Comparison of ENCODE assay signal across 19 cellular contexts in genomic region chr3:177429066-177429465, GRCh38.
DNase-seq lines count a peak whose midpoint lies in the region; ATAC-seq, FAIRE-seq and TF ChIP-seq lines count a peak whose summit lies in the region.
"Had no signal": no experiment of that assay in that cellular context is flagged by ENCODE, and none has a peak within 500 bp of the region (broad histone marks: within the 10 kb centered on the region; RNA-seq: fewer than 3 reads in every experiment).

No MANE protein-coding gene starts in this region.

- no peak overlapping the region for H3K9ac ChIP-seq in HepG2 (ENCODE audit: insufficient read depth, low read depth, low read length)
- H3K9ac ChIP-seq in H1 (replicated peaks in 1 of 4; ENCODE audit: extremely low read depth in 1 of 4, low read depth in 3 of 4, low read length in 3 of 4) = no peak overlapping the region

- H3K4me1 ChIP-seq in right lobe of liver (peaks cover 0 to 3% (median 0%) of the 10 kb centered on the region in 4 donors), HepG2 (ENCODE audit: insufficient read depth, low read length) (no peaks in the 10 kb centered on the region), H1 (replicated peaks in 1 of 4; ENCODE audit: control insufficient read depth in 3 of 4, insufficient read depth in 4 of 4, low read length in 3 of 4) (peaks cover 0 to 19% (median 7%) of the 10 kb centered on the region in 4 experiments; a peak in 6 of 7 replicates), thyroid gland (peaks cover 13 to 22% of the 10 kb centered on the region in 2 donors)

- H3K79me1 ChIP-seq in H1 (ENCODE audit: low read depth, low read length) = no peaks in the 10 kb centered on the region

- no peak overlapping the region for H3K27ac ChIP-seq in right lobe of liver
- no peak overlapping the region for H3K27ac ChIP-seq in HepG2 (ENCODE audit: extremely low read length, insufficient read depth, low read length)
- H3K27ac ChIP-seq in H1 (ENCODE audit: low read depth, low read length) = no peak overlapping the region
- peak overlapping the region in 2 of 3 donors; percentile 15 to 51 for H3K27ac ChIP-seq in thyroid gland
- H3K27ac ChIP-seq: C4-2B had no signal

- H3K9me3 Mint-ChIP-seq in nephron progenitor cell = peaks cover 20% of the 10 kb centered on the region
- no peaks in the 10 kb centered on the region for H3K9me3 Mint-ChIP-seq in T-helper 2 cell treated with Interferon-gamma antibody and Interleukin-4, amounts not matched to agents 5 μg/mL and 100 μg/mL, for 36 hours

- H2BK15ac ChIP-seq in H1 (ENCODE audit: low read length) = no peak overlapping the region

- no peak overlapping the region for H3K4ac ChIP-seq in H1 (replicated peaks; ENCODE audit: insufficient read length, low read depth, low read length)

- H2BK20ac ChIP-seq in H1 (ENCODE audit: low read length) = no peak overlapping the region

- FAIRE-seq in HepG2 (lab: Jason Lieb, UNC) (no peak), H1 (lab: Jason Lieb, UNC) (no peak)

- WGBS in right lobe of liver (ENCODE audit: insufficient coverage, low coverage, low lambda C conversion rate, missing lambda C conversion rate) = 82% methylated on average over 1 of the region's 1 CpG
- WGBS in HepG2 (ENCODE audit: low lambda C conversion rate) = 5% methylated on average over 1 of the region's 1 CpG
- 82% methylated on average over 1 of the region's 1 CpG; no CpG with 5 or more reads in 1 of the 2 experiments for WGBS in H1 (ENCODE audit: extremely low coverage in 1 of 2, insufficient coverage in 1 of 2, insufficient read length in 1 of 2, insufficient replicate concordance in 2 of 2, low coverage in 1 of 2, low lambda C conversion rate in 2 of 2, missing lambda C conversion rate in 1 of 2), 2 experiments
- WGBS in thyroid gland, 2 donors = 13 to 35% methylated on average over 1 of the region's 1 CpG

- TF ChIP-seq POLR2A in right lobe of liver (IDR thresholded peaks at IDR 0.05) (no peak), HepG2 (IDR thresholded peaks at IDR 0.05; ENCODE audit: insufficient read depth in 1 of 2, low read depth in 2 of 2, low read length in 2 of 2) (no peak), H1 (IDR thresholded peaks at IDR 0.05; ENCODE audit: control extremely low read depth in 1 of 2, low read depth in 2 of 2, low read length in 2 of 2) (no peak), thyroid gland (IDR thresholded peaks at IDR 0.05) (no peak)

- TF ChIP-seq RAD21 in HepG2 (CRISPR knock-in tag; IDR thresholded peaks at IDR 0.05) (no peak), H1 (IDR thresholded peaks at IDR 0.05 in 1 of 2, conservative IDR thresholded peaks at IDR 0.05 in 1 of 2; ENCODE audit: low read depth in 2 of 2, low read length in 2 of 2) (no peak)

- no peak overlapping the region for H2AFZ ChIP-seq in HepG2 (ENCODE audit: low read length)
- no peak overlapping the region for H2AFZ ChIP-seq in H1 (ENCODE audit: low read length)

- H3K4me3 Mint-ChIP-seq in nephron progenitor cell = peak overlapping the region; percentile 5
- H3K4me3 Mint-ChIP-seq in T-helper 2 cell treated with Interferon-gamma antibody and Interleukin-4, amounts not matched to agents 5 μg/mL and 100 μg/mL, for 36 hours = no peak overlapping the region
- H3K4me3 Mint-ChIP-seq: H9 had no signal

- no peak overlapping the region for H3K23ac ChIP-seq in H1 (ENCODE audit: insufficient read length)

- no peak overlapping the region for H2BK120ac ChIP-seq in H1 (replicated peaks; ENCODE audit: low read depth, low read length)

- H3K4me2 ChIP-seq in HepG2 (ENCODE audit: low read depth, low read length) = no peak overlapping the region
- no peak overlapping the region for H3K4me2 ChIP-seq in H1 (ENCODE audit: insufficient read depth in 1 of 2, low read depth in 2 of 2, low read length in 2 of 2)

- H3K79me2 ChIP-seq in HepG2 (ENCODE audit: insufficient read depth, low read length) (no peaks in the 10 kb centered on the region), H1 (ENCODE audit: control insufficient read depth in 1 of 2, insufficient read depth in 2 of 2, low read length in 2 of 2) (no peaks in the 10 kb centered on the region)

- H4K20me1 ChIP-seq in HepG2 (ENCODE audit: insufficient read depth, low read length) (no peaks in the 10 kb centered on the region), H1 (replicated peaks in 1 of 2; ENCODE audit: control insufficient read depth in 1 of 2, insufficient read depth in 2 of 2, low read length in 2 of 2) (no peaks in the 10 kb centered on the region)

- H2BK5ac ChIP-seq in H1 (ENCODE audit: low read depth, low read length) = no peak overlapping the region

- H3K14ac ChIP-seq in H1 (ENCODE audit: insufficient read length) = no peak overlapping the region

- H3K36me3 ChIP-seq in right lobe of liver (no peaks in the 10 kb centered on the region), HepG2 (replicated peaks in 1 of 2; ENCODE audit: control insufficient read depth in 1 of 2, insufficient read depth in 2 of 2, low read length in 2 of 2) (no peaks in the 10 kb centered on the region), H1 (ENCODE audit: control insufficient read depth in 2 of 4, insufficient read depth in 4 of 4, low read length in 3 of 4) (no peaks in the 10 kb centered on the region), thyroid gland (no peaks in the 10 kb centered on the region)

- in situ Hi-C loops in HepG2 (cut with HindIII; ENCODE audit: extremely low pct_ligation_motif_present, low pct_unique_long_range_greater_than_20kb) = loop anchor here (25.0 kb wide), 1 partner anchor 917 kb away; no protein-coding TSS in a partner anchor

- H4K91ac ChIP-seq in H1 (replicated peaks; ENCODE audit: insufficient read length, low read length) = no peak overlapping the region

- H2AK5ac ChIP-seq in H1 (ENCODE audit: low read depth, low read length) = no peak overlapping the region

- peaks cover 63% of the 10 kb centered on the region for H3K4me1 Mint-ChIP-seq in nephron progenitor cell
- H3K4me1 Mint-ChIP-seq in T-helper 2 cell treated with Interferon-gamma antibody and Interleukin-4, amounts not matched to agents 5 μg/mL and 100 μg/mL, for 36 hours (ENCODE audit: low read depth) = peaks cover 17% of the 10 kb centered on the region

- H3K9me3 ChIP-seq in right lobe of liver = no peaks in the 10 kb centered on the region
- no peaks in the 10 kb centered on the region for H3K9me3 ChIP-seq in HepG2 (ENCODE audit: low read length)
- H3K9me3 ChIP-seq in H1 (ENCODE audit: insufficient read depth in 2 of 2, low read depth in 1 of 2, low read length in 1 of 2) = no peaks in the 10 kb centered on the region
- no peaks in the 10 kb centered on the region for H3K9me3 ChIP-seq in thyroid gland

- CTCF ChIA-PET in HepG2 (lab: Yijun Ruan, JAX; ENCODE audit: low intra/inter-chr PET ratio, low total read pairs) (no interaction called here), H1 (lab: Charles Lee; ENCODE audit: partially characterized antibody) (interaction anchor here (1.4 to 1.5 kb wide), 2 partner anchors 41 to 53 kb away, joined by 4 read pairs; no protein-coding TSS in a partner anchor)

- intact Hi-C loops in right lobe of liver (cut with DNase I) = no loop called here
- intact Hi-C loops in HepG2 (cut with micrococcal nuclease; ENCODE audit: unreplicated experiment) = no loop called here
- intact Hi-C loops in thyroid gland (cut with DNase I) = no loop called here

- TF ChIP-seq EP300 in HepG2 (IDR thresholded peaks at IDR 0.05; ENCODE audit: low read depth in 2 of 2, low read length in 2 of 2) (no peak), HepG2 (CRISPR knock-in tag; IDR thresholded peaks at IDR 0.05; ENCODE audit: borderline replicate concordance) (no peak), H1 (IDR thresholded peaks at IDR 0.05; ENCODE audit: borderline replicate concordance in 1 of 2, low read depth in 2 of 2, low read length in 2 of 2) (no peak)

- BruUV-seq in HepG2 (replicated peaks; lab: Mats Ljungman, UMichigan) = no TSS peak

- H3K27me3 ChIP-seq in right lobe of liver (no peaks in the 10 kb centered on the region), HepG2 (ENCODE audit: control insufficient read depth in 1 of 2, insufficient read depth in 2 of 2, low read length in 2 of 2) (no peaks in the 10 kb centered on the region), H1 (replicated peaks in 1 of 4; ENCODE audit: control insufficient read depth in 3 of 4, extremely low read depth in 1 of 4, insufficient read depth in 3 of 4, low read length in 3 of 4) (no peaks in the 10 kb centered on the region), thyroid gland (no peaks in the 10 kb centered on the region)

- no peak for DNase-seq in right lobe of liver
- no peak for DNase-seq in HepG2 (ENCODE audit: low spot score)
- DNase-seq in H1 (ENCODE audit: low read depth in 1 of 2, low spot score in 2 of 2) = no peak
- DNase-seq in nephron progenitor cell = no peak
- DNase-seq in thyroid gland = peak in 1 of 2 donors; percentile 11
- DNase-seq in NCI-H2227 (lab: John Stamatoyannopoulos, UW; ENCODE audit: unreplicated experiment) = no peak
- no peak for DNase-seq in retina
- no peak for DNase-seq in T-helper 2 cell treated with Interferon-gamma antibody and Interleukin-4, amounts not matched to agents 5 μg/mL and 100 μg/mL, for 36 hours (ENCODE audit: low spot score)
- DNase-seq: DMS79; H9; KG1; NCI-H1105 treated with DMSO at 0.1 percent for 48 hours; NCI-H1694; NCI-H2081 treated with DMSO at 0.1 percent for 48 hours; NCI-H510A; NCI-H748 treated with DMSO at 0.1 percent for 48 hours; NK-92 treated with Interleukin-12 subunit alpha and Interleukin-12 subunit beta, amount 100 ng/mL, for 24 hours; SIG-M5 had no signal

- H3K56ac ChIP-seq in H1 (replicated peaks; ENCODE audit: insufficient read length, low read depth, low read length) = no peak overlapping the region

- no peaks in the 10 kb centered on the region for H3K36me3 Mint-ChIP-seq in nephron progenitor cell (ENCODE audit: low read depth)
- H3K36me3 Mint-ChIP-seq in T-helper 2 cell treated with Interferon-gamma antibody and Interleukin-4, amounts not matched to agents 5 μg/mL and 100 μg/mL, for 36 hours (ENCODE audit: low read depth) = no peaks in the 10 kb centered on the region

- no peaks in the 10 kb centered on the region for H3K27me3 Mint-ChIP-seq in nephron progenitor cell (ENCODE audit: low read depth, poor library complexity)
- peaks cover 2% of the 10 kb centered on the region for H3K27me3 Mint-ChIP-seq in T-helper 2 cell treated with Interferon-gamma antibody and Interleukin-4, amounts not matched to agents 5 μg/mL and 100 μg/mL, for 36 hours (ENCODE audit: low read depth)

- H3K23me2 ChIP-seq in H1 (ENCODE audit: low read depth, low read length) = no peaks in the 10 kb centered on the region

- peak; percentile 28 to 71 (median 60) for ATAC-seq in right lobe of liver
- no peak for ATAC-seq in HepG2

- TF ChIP-seq CTCF in right lobe of liver (IDR thresholded peaks at IDR 0.05) (no peak), HepG2 (CRISPR knock-in tag; IDR thresholded peaks at IDR 0.05) (no peak), H1 (IDR thresholded peaks at IDR 0.05; ENCODE audit: control extremely low read depth in 1 of 3, insufficient read depth in 1 of 3, low read depth in 1 of 3, low read length in 3 of 3) (no peak), nephron progenitor cell (IDR thresholded peaks at IDR 0.05) (no peak), thyroid gland (IDR thresholded peaks at IDR 0.05) (no peak)

- H3K18ac ChIP-seq in H1 (ENCODE audit: extremely low read depth, low read length) = peak overlapping the region; percentile 38; the same call in 1 of the 2 replicates

- no peak overlapping the region for H4K5ac ChIP-seq in H1 (ENCODE audit: insufficient read length, low read depth, low read length)

- H2BK12ac ChIP-seq in H1 (ENCODE audit: low read depth, low read length) = no peak overlapping the region

- POLR2A ChIA-PET in HepG2 (lab: Yijun Ruan, JAX) (no interaction called here), H1 (lab: Charles Lee; ENCODE audit: partially characterized antibody) (no interaction called here)

- H4K8ac ChIP-seq in H1 (ENCODE audit: extremely low read depth, insufficient read depth, low read length) = no peak overlapping the region

- peak overlapping the region; percentile 93 for H3K27ac Mint-ChIP-seq in nephron progenitor cell
- no peak overlapping the region for H3K27ac Mint-ChIP-seq in T-helper 2 cell treated with Interferon-gamma antibody and Interleukin-4, amounts not matched to agents 5 μg/mL and 100 μg/mL, for 36 hours
- H3K27ac Mint-ChIP-seq: H9 had no signal

- no peak overlapping the region for H3K4me3 ChIP-seq in right lobe of liver
- H3K4me3 ChIP-seq in HepG2 (replicated peaks in 1 of 3; ENCODE audit: insufficient read depth in 1 of 3, low read depth in 2 of 3, low read length in 3 of 3) = no peak overlapping the region
- no peak overlapping the region for H3K4me3 ChIP-seq in H1 (ENCODE audit: extremely low read depth in 1 of 4, insufficient read depth in 2 of 4, low read depth in 3 of 4, low read length in 4 of 4)
- H3K4me3 ChIP-seq in thyroid gland (replicated peaks in 1 of 3) = no peak overlapping the region

Comparison
In these comparisons a context has a peak if more than half of its experiments do, and no peak if none do; other contexts are left out.
1. H3K27ac ChIP-seq: peak in thyroid gland (2 of 3); none in right lobe of liver (0 of 3), HepG2 (single experiment) and H1 (single experiment).